In genomic region chr15:40960151-40960885, GRCh38 we compare ENCODE assay signal across 2 cellular contexts.
TF ChIP-seq lines count a peak whose summit lies in the region.

No MANE protein-coding gene starts in this region.

TF ChIP-seq in HepG2, 621 proteins besides CTCF, POLR2A, EP300 and RAD21:
- TF ChIP-seq ZEB1 (IDR thresholded peaks at IDR 0.05; ENCODE audit: insufficient replicate concordance, low read depth) (no peak), SRSF4 (IDR thresholded peaks at IDR 0.05; ENCODE audit: low read depth, low read length, poor library complexity, severe bottlenecking) (no peak), EED (CRISPR knock-in tag; IDR thresholded peaks at IDR 0.05) (no peak), SIN3A (IDR thresholded peaks at IDR 0.05; ENCODE audit: borderline replicate concordance, low read depth, low read length) (no peak), NR2F2 (IDR thresholded peaks at IDR 0.05; ENCODE audit: borderline replicate concordance, low read depth) (no peak), ZNF503 (CRISPR knock-in tag; IDR thresholded peaks at IDR 0.05) (no peak), SETDB1 (CRISPR knock-in tag; IDR thresholded peaks at IDR 0.05; ENCODE audit: borderline replicate concordance) (no peak), TEAD3 (CRISPR knock-in tag; optimal IDR thresholded peaks at IDR 0.05; ENCODE audit: borderline replicate concordance) (no peak), NCOA2 (CRISPR knock-in tag; IDR thresholded peaks at IDR 0.05) (no peak), ZNF724P (CRISPR knock-in tag; IDR thresholded peaks at IDR 0.05; ENCODE audit: borderline replicate concordance) (no peak), ZNF792 (CRISPR knock-in tag; IDR thresholded peaks at IDR 0.05) (no peak), GTF3A (CRISPR knock-in tag; conservative IDR thresholded peaks at IDR 0.05) (no peak)

TF ChIP-seq in SK-N-SH treated with all-trans-retinoic acid at 6 μM for 48 hours, 23 proteins besides CTCF, POLR2A, EP300 and RAD21:
- TF ChIP-seq CSDC2 (CRISPR knock-in tag; IDR thresholded peaks at IDR 0.05), result no peak
- no peak for TF ChIP-seq ZFP3 (CRISPR knock-in tag; IDR thresholded peaks at IDR 0.05)
- no peak for TF ChIP-seq ZC3H10 (CRISPR knock-in tag; IDR thresholded peaks at IDR 0.05)
- no peak for TF ChIP-seq TSHZ2 (CRISPR knock-in tag; IDR thresholded peaks at IDR 0.05)
- no peak for TF ChIP-seq ZNF8 (CRISPR knock-in tag; IDR thresholded peaks at IDR 0.05)
- TF ChIP-seq ESRRG (CRISPR knock-in tag; IDR thresholded peaks at IDR 0.05), result no peak
- TF ChIP-seq ZNF70 (CRISPR knock-in tag; IDR thresholded peaks at IDR 0.05), result no peak
